Comparison of ENCODE assay signal across 15 cellular contexts in genomic region chr12:19444097-19444496, GRCh38. TPM values are rescaled to one million over a fixed set of nuclear protein-coding genes. Genes with fewer than 3 reads are reported as not detected.
DNase-seq lines count a peak whose midpoint lies in the region; ATAC-seq, FAIRE-seq and TF ChIP-seq lines count a peak whose summit lies in the region.
"Had no signal": no experiment of that assay in that cellular context is flagged by ENCODE, and none has a peak within 500 bp of the region (broad histone marks: within the 10 kb centered on the region; RNA-seq: fewer than 3 reads in every experiment).

No MANE protein-coding gene starts in this region.

- peak overlapping the region; percentile 82 for H3K4me2 ChIP-seq in GM23338

- H3K36me3 Mint-ChIP-seq in GM23338 (ENCODE audit: low read depth) (peaks cover 45% of the 10 kb centered on the region), osteocyte (ENCODE audit: unreplicated experiment) (peaks cover 8% of the 10 kb centered on the region)

- peak; percentile 76 for FAIRE-seq in endometrium (lab: Jason Lieb, UNC)

- H3K27ac Mint-ChIP-seq in GM23338 (peak overlapping the region; percentile 77), osteocyte (ENCODE audit: unreplicated experiment) (peak overlapping the region; percentile 15)

- H3K4me3 ChIP-seq in GM23338 (peak overlapping the region; percentile 73), SK-N-MC (0 out of 2 replicates have a peak overlapping the region, but pooled peaks have one; percentile 3)
- H3K4me3 ChIP-seq: gastrocnemius medialis had no signal

- peaks cover 96% of the 10 kb centered on the region for H3K79me2 ChIP-seq in GM23338 (replicated peaks; ENCODE audit: insufficient read depth)

- H3K27me3 ChIP-seq in GM23338 (ENCODE audit: insufficient read depth): no peaks in the 10 kb centered on the region
- H3K27me3 ChIP-seq: ascending aorta, gastrocnemius medialis had no signal

- H4K20me1 ChIP-seq in GM23338 (replicated peaks; ENCODE audit: insufficient read depth): peaks cover 73% of the 10 kb centered on the region

- H3K4me1 Mint-ChIP-seq in GM23338 (peaks cover 42% of the 10 kb centered on the region), osteocyte (ENCODE audit: unreplicated experiment) (peaks cover 39% of the 10 kb centered on the region)

- no peak overlapping the region for H2AFZ ChIP-seq in GM23338

- no peaks in the 10 kb centered on the region for H3F3A ChIP-seq in GM23338 (replicated peaks; ENCODE audit: low read depth)

- H3K36me3 ChIP-seq in GM23338 (ENCODE audit: insufficient read depth) (no peaks in the 10 kb centered on the region), SK-N-MC (ENCODE audit: insufficient read depth, low read length) (peaks cover 34% of the 10 kb centered on the region)
- H3K36me3 ChIP-seq: ascending aorta, gastrocnemius medialis had no signal

- no peak overlapping the region for H3K9ac ChIP-seq in SK-N-MC (ENCODE audit: insufficient read length)

- peaks cover 11% of the 10 kb centered on the region for H3K27me3 Mint-ChIP-seq in GM23338 (ENCODE audit: insufficient read depth, low read depth, poor library complexity)
- no peaks in the 10 kb centered on the region for H3K27me3 Mint-ChIP-seq in osteocyte (ENCODE audit: unreplicated experiment)

- TF ChIP-seq CTCF in GM23338 (conservative IDR thresholded peaks at IDR 0.05; ENCODE audit: low read depth in 2 of 2): no peak
- TF ChIP-seq CTCF in osteocyte (IDR thresholded peaks at IDR 0.05): no peak

- H3K4me3 Mint-ChIP-seq in GM23338 (peak overlapping the region; percentile 26), osteocyte (ENCODE audit: unreplicated experiment) (no peak overlapping the region)
- H3K4me3 Mint-ChIP-seq: CD14-positive monocyte had no signal

- H3K27ac ChIP-seq in GM23338 (ENCODE audit: low read depth) (peak overlapping the region; percentile 26; the same call in 1 of the 2 replicates), SK-N-MC (no peak overlapping the region)
- H3K27ac ChIP-seq: gastrocnemius medialis, VCaP had no signal

- peaks cover 41% of the 10 kb centered on the region for H3K4me1 ChIP-seq in GM23338 (ENCODE audit: insufficient read depth)

- H3K9me3 Mint-ChIP-seq in GM23338 (peaks cover 4% of the 10 kb centered on the region; the same call in 2 of the 3 replicates), osteocyte (ENCODE audit: unreplicated experiment) (no peaks in the 10 kb centered on the region)

- H3K9me3 ChIP-seq in SK-N-MC (ENCODE audit: low read depth, low read length): no peaks in the 10 kb centered on the region
- H3K9me3 ChIP-seq: ascending aorta, gastrocnemius medialis had no signal

- ATAC-seq in GM23338: no peak
- no peak for ATAC-seq in GM18520 (IDR thresholded peaks at IDR 0.05; ENCODE audit: unreplicated experiment)
- ATAC-seq: gastrocnemius medialis, right cardiac atrium had no signal

- H3K9me2 ChIP-seq in GM23338 (ENCODE audit: insufficient read depth): no peaks in the 10 kb centered on the region

- DNase-seq in GM23338 (ENCODE audit: low spot score) (no peak), SK-N-MC (ENCODE audit: low read depth, low spot score) (no peak), osteocyte (ENCODE audit: extremely low spot score, unreplicated experiment) (no peak), iPS-NIHi7 (ENCODE audit: extremely low spot score) (no peak)
- DNase-seq in stimulated activated CD4-positive, alpha-beta T cell treated with anti-CD3 and anti-CD28 coated beads, Interleukin-1b, Interleukin-23, amount 100 ng/mL, for 48 hours: no peak
- DNase-seq: activated CD8-positive, alpha-beta memory T cell treated with anti-CD3 and anti-CD28 coated beads, Interleukin-2, amount 50 U/mL, for 4 hours; gastrocnemius medialis; KBM-7; right cardiac atrium; SHP77 treated with DMSO at 0.1 percent for 48 hours had no signal

TF ChIP-seq in GM23338, 12 proteins besides CTCF, POLR2A, EP300 and RAD21 (continues in another document):
- TF ChIP-seq ZNF462 (CRISPR knock-in tag; IDR thresholded peaks at IDR 0.05) (no peak), ETS1 (IDR thresholded peaks at IDR 0.05) (no peak), ZNF114 (CRISPR knock-in tag; IDR thresholded peaks at IDR 0.05) (no peak), JUNB (IDR thresholded peaks at IDR 0.05; ENCODE audit: unreplicated experiment) (no peak), EZH2phosphoT487 (IDR thresholded peaks at IDR 0.05; ENCODE audit: unreplicated experiment) (no peak), CREB1 (CRISPR knock-in tag; IDR thresholded peaks at IDR 0.05; ENCODE audit: low read depth) (no peak), POLR2AphosphoS5 (IDR thresholded peaks at IDR 0.05; ENCODE audit: low read depth) (no peak), STAT1 (IDR thresholded peaks at IDR 0.05; ENCODE audit: unreplicated experiment) (no peak)

RNA-seq across cellular contexts. Expression of gene AEBP2, which starts 4.8 kb away (rescaled TPM):
- total RNA-seq in GM23338 (2014; rRNA removed; shearing (Covaris generic)): 48.1 and 48.9 TPM in 2 replicates
- 37.1 and 39.3 TPM in 2 replicates for polyA plus RNA-seq in GM23338 (2016; fragmentation: Nextera tagmentation; extraction: Ambion mirVana)
- total RNA-seq in osteocyte: 33.5 and 35.8 TPM in 2 replicates
